Comparison of ENCODE assay signal across 8 cellular contexts in the genomic region with DNA sequence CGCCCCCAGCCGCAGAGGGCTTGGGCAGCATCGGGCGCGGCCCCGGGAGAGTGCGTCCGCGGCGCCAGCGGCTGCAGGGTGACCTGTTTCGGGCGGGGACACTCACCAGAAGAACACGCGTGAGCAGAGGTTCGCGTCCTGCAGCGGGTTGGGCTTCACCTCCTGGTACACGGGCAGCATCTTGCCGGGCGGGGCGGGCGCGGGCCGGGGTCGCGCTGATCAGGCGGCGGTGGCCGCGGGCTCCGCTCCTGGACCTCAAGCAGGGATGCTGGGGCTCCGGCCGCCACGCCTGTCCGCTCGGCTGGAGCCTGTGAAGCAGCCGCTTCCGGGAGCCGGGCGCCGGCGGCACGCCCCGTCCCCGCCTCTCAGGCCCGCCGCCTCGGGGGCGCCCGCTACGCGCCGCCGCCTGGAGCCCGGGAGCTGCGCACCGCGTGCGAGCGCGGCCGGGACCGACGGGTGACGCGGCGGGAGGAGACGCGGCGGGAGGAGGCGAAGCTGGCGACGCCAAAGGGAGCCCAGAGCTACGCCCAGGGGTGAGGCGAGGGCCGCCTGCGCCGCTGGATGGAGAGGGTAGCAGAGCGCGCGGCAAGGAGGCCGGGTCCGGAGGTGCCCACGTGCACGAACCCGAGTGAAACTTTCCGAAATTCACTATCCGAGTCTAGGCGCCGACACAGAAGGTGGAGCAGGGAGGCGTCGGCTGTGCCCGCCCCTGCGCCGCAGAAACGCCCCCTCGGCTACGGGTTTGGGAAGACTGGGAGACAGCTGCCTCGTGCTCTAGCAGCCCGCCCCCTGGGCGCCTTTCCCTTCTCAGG. TPM values are rescaled to one million over a fixed set of nuclear protein-coding genes. Genes with fewer than 3 reads are reported as not detected.
A peak's percentile ranks its signal among the peaks of the same experiment; 100 is the strongest.
DNase-seq lines count a peak whose midpoint lies in the region; ATAC-seq and TF ChIP-seq lines count a peak whose summit lies in the region.

Gene ABCC4, minus strand, starts transcription at position 317 of the 812 bp plus-strand sequence. Its CDS starts 137 bp downstream, at position 180.

- no peaks in the 10 kb centered on the region for H3K79me1 ChIP-seq in trophoblast cell (ENCODE audit: low read length)

- peak; percentile 72 for DNase-seq in GF-D8 (lab: John Stamatoyannopoulos, UW)
- peak; percentile 90 for DNase-seq in GM23248
- no peak for DNase-seq in SK-N-MC (ENCODE audit: low read depth, low spot score)
- DNase-seq in activated naive CD4-positive, alpha-beta T cell treated with anti-CD3 and anti-CD28 coated beads, Interleukin-2, amount 50 U/mL, for 72 hours (ENCODE audit: low spot score in 2 of 2) = peak; percentile 67 to 69
- DNase-seq in cardiac muscle cell (ENCODE audit: low read depth in 1 of 2, low spot score in 1 of 2) = peak; percentile 77 to 81
- DNase-seq in trophoblast cell = peak; percentile 15 to 60

- H3K18ac ChIP-seq in trophoblast cell (ENCODE audit: low read length) = no peak within 1 kb of the TSS

- no peak within 1 kb of the TSS for H2AK5ac ChIP-seq in trophoblast cell (ENCODE audit: low read length)

- no peak within 1 kb of the TSS for H3K14ac ChIP-seq in trophoblast cell (ENCODE audit: low read length)

- no peak within 1 kb of the TSS for H3K23ac ChIP-seq in trophoblast cell (ENCODE audit: low read length)

- H2BK120ac ChIP-seq in trophoblast cell (ENCODE audit: insufficient read depth, low read length, poor library complexity) = no peak within 1 kb of the TSS

- no peaks in the 10 kb centered on the region for H3K9me3 Mint-ChIP-seq in activated naive CD4-positive, alpha-beta T cell treated with anti-CD3 and anti-CD28 coated beads, Interleukin-2, amount 50 U/mL, for 72 hours

- no peaks in the 10 kb centered on the region for H3K9me3 ChIP-seq in GM23248 (ENCODE audit: low read depth)
- H3K9me3 ChIP-seq in KOPT-K1 (ENCODE audit: insufficient read depth, low read length, poor library complexity, severe bottlenecking) = no peaks in the 10 kb centered on the region
- H3K9me3 ChIP-seq in SK-N-MC (ENCODE audit: low read depth, low read length) = no peaks in the 10 kb centered on the region
- H3K9me3 ChIP-seq in cardiac muscle cell (ENCODE audit: low read depth) = no peaks in the 10 kb centered on the region
- H3K9me3 ChIP-seq in trophoblast cell (ENCODE audit: insufficient read depth, low read depth, low read length) = peaks cover 2% of the 10 kb centered on the region

- H3K27ac Mint-ChIP-seq in activated naive CD4-positive, alpha-beta T cell treated with anti-CD3 and anti-CD28 coated beads, Interleukin-2, amount 50 U/mL, for 72 hours = peak within 1 kb of the TSS; percentile 47 to 94

- H3K4me3 ChIP-seq in GM23248 (peak within 1 kb of the TSS; percentile 89), SK-N-MC (peak within 1 kb of the TSS; percentile 95), cardiac muscle cell (peak within 1 kb of the TSS; percentile 76), trophoblast cell (ENCODE audit: low read depth, low read length) (peak within 1 kb of the TSS; percentile 72), urinary bladder (ENCODE audit: low read depth, low read length) (peak within 1 kb of the TSS; percentile 84)

- H4K8ac ChIP-seq in trophoblast cell (ENCODE audit: low read depth, low read length) = peak within 1 kb of the TSS; percentile 25

- peaks cover 0 to 9% of the 10 kb centered on the region in 2 donors for H3K36me3 Mint-ChIP-seq in activated naive CD4-positive, alpha-beta T cell treated with anti-CD3 and anti-CD28 coated beads, Interleukin-2, amount 50 U/mL, for 72 hours

- 1 to 2% methylated on average over 63 to 87 of the region's 102 CpGs for WGBS in GM23248 (ENCODE audit: low coverage in 1 of 2, low lambda C conversion rate in 2 of 2, missing lambda C conversion rate in 2 of 2), 2 experiments
- WGBS in trophoblast cell (ENCODE audit: extremely low coverage, insufficient coverage, insufficient read length) = no CpG with 5 or more reads among the region's 102 CpGs
- WGBS in urinary bladder = under 1% methylated on average over 102 of the region's 102 CpGs

- H2BK12ac ChIP-seq in trophoblast cell (ENCODE audit: low read length) = no peak within 1 kb of the TSS

- H3K36me3 ChIP-seq in GM23248 (ENCODE audit: low read depth) (no peaks in the 10 kb centered on the region), KOPT-K1 (ENCODE audit: insufficient read depth, low read length) (no peaks in the 10 kb centered on the region), SK-N-MC (ENCODE audit: insufficient read depth, low read length) (no peaks in the 10 kb centered on the region), cardiac muscle cell (no peaks in the 10 kb centered on the region), trophoblast cell (ENCODE audit: control insufficient read depth in 1 of 2, insufficient read depth in 2 of 2, low read length in 2 of 2) (no peaks in the 10 kb centered on the region), urinary bladder (ENCODE audit: insufficient read depth) (no peaks in the 10 kb centered on the region)

- ATAC-seq in activated naive CD4-positive, alpha-beta T cell treated with anti-CD3 and anti-CD28 coated beads, Interleukin-2, amount 50 U/mL, for 72 hours = peak; percentile 86 to 91

- no peaks in the 10 kb centered on the region; the same call in 1 of the 2 replicates for H3K79me2 ChIP-seq in GM23248 (ENCODE audit: insufficient read depth)
- no peaks in the 10 kb centered on the region for H3K79me2 ChIP-seq in trophoblast cell (ENCODE audit: control insufficient read depth, insufficient read depth, low read length, poor library complexity)

- H3K27me3 ChIP-seq in GM23248 (replicated peaks; ENCODE audit: insufficient read depth) (no peaks in the 10 kb centered on the region), cardiac muscle cell (peaks cover 3% of the 10 kb centered on the region), trophoblast cell (ENCODE audit: insufficient read depth, low read length) (no peaks in the 10 kb centered on the region)

- no peaks in the 10 kb centered on the region for H3K9me2 ChIP-seq in GM23248 (ENCODE audit: insufficient read depth)

- H2BK5ac ChIP-seq in trophoblast cell (ENCODE audit: low read depth, low read length, poor library complexity) = no peak within 1 kb of the TSS

- no peaks in the 10 kb centered on the region for H4K20me1 ChIP-seq in GM23248 (ENCODE audit: insufficient read depth)

- H3K4me1 ChIP-seq in GM23248 (ENCODE audit: insufficient read depth) = no peaks in the 10 kb centered on the region
- H3K4me1 ChIP-seq in cardiac muscle cell (ENCODE audit: low read depth) = no peaks in the 10 kb centered on the region
- peaks cover 3 to 13% of the 10 kb centered on the region in 2 experiments for H3K4me1 ChIP-seq in trophoblast cell (ENCODE audit: control insufficient read depth in 1 of 2, insufficient read depth in 2 of 2, low read length in 2 of 2)
- no peaks in the 10 kb centered on the region for H3K4me1 ChIP-seq in urinary bladder (ENCODE audit: insufficient read depth)

- peak within 1 kb of the TSS; percentile 52 for H3K27ac ChIP-seq in GM23248
- H3K27ac ChIP-seq in KOPT-K1 (ENCODE audit: low read depth, low read length, poor library complexity, severe bottlenecking) = peak within 1 kb of the TSS; percentile 71
- H3K27ac ChIP-seq in SK-N-MC = no peak within 1 kb of the TSS
- no peak within 1 kb of the TSS for H3K27ac ChIP-seq in cardiac muscle cell
- H3K27ac ChIP-seq in trophoblast cell (ENCODE audit: low read depth, low read length) = no peak within 1 kb of the TSS
- H3K27ac ChIP-seq in urinary bladder (ENCODE audit: low read depth) = peak within 1 kb of the TSS; percentile 78

- H3K9ac ChIP-seq in GM23248 (peak within 1 kb of the TSS; percentile 84), SK-N-MC (ENCODE audit: insufficient read length) (peak within 1 kb of the TSS; percentile 80), trophoblast cell (ENCODE audit: low read length) (no peak within 1 kb of the TSS)

- H3K4ac ChIP-seq in trophoblast cell (ENCODE audit: low read depth, low read length) = no peak within 1 kb of the TSS

- no peak within 1 kb of the TSS for H4K12ac ChIP-seq in trophoblast cell (ENCODE audit: low read depth, low read length)

- peak within 1 kb of the TSS; percentile 97 for H3K4me2 ChIP-seq in GM23248 (ENCODE audit: unreplicated experiment)
- peak within 1 kb of the TSS; percentile 99 for H3K4me2 ChIP-seq in trophoblast cell (ENCODE audit: low read length)

- H2AFZ ChIP-seq in GM23248 (peak within 1 kb of the TSS; percentile 89), trophoblast cell (ENCODE audit: insufficient read depth, low read length, poor library complexity) (peak within 1 kb of the TSS; percentile 77)

- in situ Hi-C loops in GM23248 (cut with MboI) = no loop called here

- peaks cover 5% of the 10 kb centered on the region; the same call in 1 of the 2 replicates for H3F3A ChIP-seq in GM23248 (ENCODE audit: insufficient read depth)

- H4K91ac ChIP-seq in trophoblast cell (ENCODE audit: low read depth, low read length) = no peak within 1 kb of the TSS

- TF ChIP-seq CTCF in cardiac muscle cell (IDR thresholded peaks at IDR 0.05; ENCODE audit: low read depth, low read length) = no peak

RNA-seq across cellular contexts. Expression of gene ABCC4, which starts in this region (rescaled TPM):
- 7.6 and 11.2 TPM in 2 replicates for total RNA-seq in GM23248 (2014; rRNA removed; shearing (Covaris generic))
- polyA plus RNA-seq in GM23248 (2016; fragmentation: Nextera tagmentation; extraction: Ambion mirVana) (3.9 and 4.5 TPM in 2 replicates), cardiac muscle cell (1.6 and 2.4 TPM in 2 replicates), urinary bladder (31.4 TPM)
- total RNA-seq in activated naive CD4-positive, alpha-beta T cell treated with anti-CD3 and anti-CD28 coated beads, Interleukin-2, amount 50 U/mL, for 72 hours = 10 to 100 TPM in 1 of 2 donors, 1 to 10 TPM in 1; 6.2 to 11.2 TPM
- total RNA-seq in cardiac muscle cell (2.0 and 5.0 TPM in 2 replicates), urinary bladder (32.5 TPM)
- polyA plus RNA-seq in trophoblast cell (2013) = 0.64 and 0.71 TPM in 2 replicates

Comparison
In these comparisons a context has a peak if more than half of its experiments do, and no peak if none do; other contexts are left out.
1. H3K27ac ChIP-seq: peak in GM23248 (single experiment), KOPT-K1 (single experiment) and urinary bladder (single experiment); none in SK-N-MC (single experiment), cardiac muscle cell (single experiment) and trophoblast cell (single experiment).
2. Peak in every context shown above with its lines, with median percentiles within 50 percentile points of each other: H3K4me3 ChIP-seq.